1 cellular context compared by ENCODE assay signal in the genomic region with DNA sequence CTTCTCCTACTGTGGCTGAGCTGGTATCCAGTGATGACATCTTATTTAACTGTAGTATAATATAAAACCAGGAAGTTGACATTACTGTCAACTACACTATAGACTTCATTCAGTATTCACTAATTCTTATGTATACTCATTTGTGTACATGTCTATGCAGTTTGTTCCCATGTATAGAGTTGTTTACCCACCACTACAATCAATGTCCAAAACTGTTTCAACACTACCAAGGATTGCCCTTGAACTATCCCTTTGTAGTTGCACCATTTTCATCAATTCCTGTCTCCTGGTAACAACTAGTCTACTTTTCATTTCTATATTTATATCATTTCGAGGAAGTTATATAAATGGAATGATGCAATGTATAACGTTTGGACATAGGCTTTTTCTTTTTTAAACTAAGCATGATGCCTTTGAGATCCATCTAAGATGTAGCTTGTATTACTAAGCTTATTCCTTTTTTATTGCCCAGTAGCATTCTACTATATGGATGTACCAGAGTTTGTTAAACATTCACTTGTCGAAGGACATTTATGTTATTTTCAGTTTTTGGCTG.
A peak's percentile ranks its signal among the peaks of the same experiment; 100 is the strongest.
TF ChIP-seq lines count a peak whose summit lies in the region.

No MANE protein-coding gene starts in this region.

TF ChIP-seq in HepG2, 621 proteins besides CTCF, POLR2A, EP300 and RAD21 (continued from another document and continues in another):
- TF ChIP-seq ZNF784 (CRISPR knock-in tag; IDR thresholded peaks at IDR 0.05; ENCODE audit: borderline replicate concordance), result no peak
- TF ChIP-seq MIER3 (CRISPR knock-in tag; IDR thresholded peaks at IDR 0.05; ENCODE audit: borderline replicate concordance), result peak; percentile 92; the same call in 1 of the 2 replicates
- TF ChIP-seq, protein P1, sequence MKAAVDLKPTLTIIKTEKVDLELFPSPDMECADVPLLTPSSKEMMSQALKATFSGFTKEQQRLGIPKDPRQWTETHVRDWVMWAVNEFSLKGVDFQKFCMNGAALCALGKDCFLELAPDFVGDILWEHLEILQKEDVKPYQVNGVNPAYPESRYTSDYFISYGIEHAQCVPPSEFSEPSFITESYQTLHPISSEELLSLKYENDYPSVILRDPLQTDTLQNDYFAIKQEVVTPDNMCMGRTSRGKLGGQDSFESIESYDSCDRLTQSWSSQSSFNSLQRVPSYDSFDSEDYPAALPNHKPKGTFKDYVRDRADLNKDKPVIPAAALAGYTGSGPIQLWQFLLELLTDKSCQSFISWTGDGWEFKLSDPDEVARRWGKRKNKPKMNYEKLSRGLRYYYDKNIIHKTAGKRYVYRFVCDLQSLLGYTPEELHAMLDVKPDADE (CRISPR knock-in tag; IDR thresholded peaks at IDR 0.05), result no peak
- no peak for TF ChIP-seq ZFP90 (CRISPR knock-in tag; IDR thresholded peaks at IDR 0.05; ENCODE audit: borderline replicate concordance)
- TF ChIP-seq GRHL1 (CRISPR knock-in tag; conservative IDR thresholded peaks at IDR 0.05), result no peak
- no peak for TF ChIP-seq ZNF704 (CRISPR knock-in tag; IDR thresholded peaks at IDR 0.05; ENCODE audit: borderline replicate concordance)
- no peak for TF ChIP-seq PAX8 (CRISPR knock-in tag; IDR thresholded peaks at IDR 0.05; ENCODE audit: borderline replicate concordance)
- no peak for TF ChIP-seq RFXANK (CRISPR knock-in tag; IDR thresholded peaks at IDR 0.05)
- TF ChIP-seq ZNF230 (CRISPR knock-in tag; IDR thresholded peaks at IDR 0.05), result no peak
- peak; percentile 74 for TF ChIP-seq SAP130 (CRISPR knock-in tag; IDR thresholded peaks at IDR 0.05; ENCODE audit: low read depth)
- TF ChIP-seq AKAP8 (CRISPR knock-in tag; IDR thresholded peaks at IDR 0.05), result no peak
- TF ChIP-seq NCOA2 (CRISPR knock-in tag; IDR thresholded peaks at IDR 0.05), result peak; percentile 91
- TF ChIP-seq DNMT3B (CRISPR knock-in tag; conservative IDR thresholded peaks at IDR 0.05), result no peak
- TF ChIP-seq KLF12 (CRISPR knock-in tag; IDR thresholded peaks at IDR 0.05; ENCODE audit: borderline replicate concordance), result no peak
- peak; percentile 68; the same call in 1 of the 2 replicates for TF ChIP-seq ZBTB20 (CRISPR knock-in tag; IDR thresholded peaks at IDR 0.05; ENCODE audit: borderline replicate concordance, low read depth)
- TF ChIP-seq ATF3 (CRISPR knock-in tag; IDR thresholded peaks at IDR 0.05), result no peak
- no peak for TF ChIP-seq ZNF563 (CRISPR knock-in tag; IDR thresholded peaks at IDR 0.05)
- TF ChIP-seq, protein P2, sequence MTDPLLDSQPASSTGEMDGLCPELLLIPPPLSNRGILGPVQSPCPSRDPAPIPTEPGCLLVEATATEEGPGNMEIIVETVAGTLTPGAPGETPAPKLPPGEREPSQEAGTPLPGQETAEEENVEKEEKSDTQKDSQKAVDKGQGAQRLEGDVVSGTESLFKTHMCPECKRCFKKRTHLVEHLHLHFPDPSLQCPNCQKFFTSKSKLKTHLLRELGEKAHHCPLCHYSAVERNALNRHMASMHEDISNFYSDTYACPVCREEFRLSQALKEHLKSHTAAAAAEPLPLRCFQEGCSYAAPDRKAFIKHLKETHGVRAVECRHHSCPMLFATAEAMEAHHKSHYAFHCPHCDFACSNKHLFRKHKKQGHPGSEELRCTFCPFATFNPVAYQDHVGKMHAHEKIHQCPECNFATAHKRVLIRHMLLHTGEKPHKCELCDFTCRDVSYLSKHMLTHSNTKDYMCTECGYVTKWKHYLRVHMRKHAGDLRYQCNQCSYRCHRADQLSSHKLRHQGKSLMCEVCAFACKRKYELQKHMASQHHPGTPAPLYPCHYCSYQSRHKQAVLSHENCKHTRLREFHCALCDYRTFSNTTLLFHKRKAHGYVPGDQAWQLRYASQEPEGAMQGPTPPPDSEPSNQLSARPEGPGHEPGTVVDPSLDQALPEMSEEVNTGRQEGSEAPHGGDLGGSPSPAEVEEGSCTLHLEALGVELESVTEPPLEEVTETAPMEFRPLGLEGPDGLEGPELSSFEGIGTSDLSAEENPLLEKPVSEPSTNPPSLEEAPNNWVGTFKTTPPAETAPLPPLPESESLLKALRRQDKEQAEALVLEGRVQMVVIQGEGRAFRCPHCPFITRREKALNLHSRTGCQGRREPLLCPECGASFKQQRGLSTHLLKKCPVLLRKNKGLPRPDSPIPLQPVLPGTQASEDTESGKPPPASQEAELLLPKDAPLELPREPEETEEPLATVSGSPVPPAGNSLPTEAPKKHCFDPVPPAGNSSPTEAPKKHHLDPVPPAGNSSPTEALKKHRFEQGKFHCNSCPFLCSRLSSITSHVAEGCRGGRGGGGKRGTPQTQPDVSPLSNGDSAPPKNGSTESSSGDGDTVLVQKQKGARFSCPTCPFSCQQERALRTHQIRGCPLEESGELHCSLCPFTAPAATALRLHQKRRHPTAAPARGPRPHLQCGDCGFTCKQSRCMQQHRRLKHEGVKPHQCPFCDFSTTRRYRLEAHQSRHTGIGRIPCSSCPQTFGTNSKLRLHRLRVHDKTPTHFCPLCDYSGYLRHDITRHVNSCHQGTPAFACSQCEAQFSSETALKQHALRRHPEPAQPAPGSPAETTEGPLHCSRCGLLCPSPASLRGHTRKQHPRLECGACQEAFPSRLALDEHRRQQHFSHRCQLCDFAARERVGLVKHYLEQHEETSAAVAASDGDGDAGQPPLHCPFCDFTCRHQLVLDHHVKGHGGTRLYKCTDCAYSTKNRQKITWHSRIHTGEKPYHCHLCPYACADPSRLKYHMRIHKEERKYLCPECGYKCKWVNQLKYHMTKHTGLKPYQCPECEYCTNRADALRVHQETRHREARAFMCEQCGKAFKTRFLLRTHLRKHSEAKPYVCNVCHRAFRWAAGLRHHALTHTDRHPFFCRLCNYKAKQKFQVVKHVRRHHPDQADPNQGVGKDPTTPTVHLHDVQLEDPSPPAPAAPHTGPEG (CRISPR knock-in tag; IDR thresholded peaks at IDR 0.05), result no peak
- no peak; the same call in 1 of the 2 replicates for TF ChIP-seq SMYD3 (CRISPR knock-in tag; IDR thresholded peaks at IDR 0.05)
- TF ChIP-seq NAIF1 (CRISPR knock-in tag; IDR thresholded peaks at IDR 0.05; ENCODE audit: borderline replicate concordance), result no peak
- peak; percentile 90; the same call in 1 of the 2 replicates for TF ChIP-seq FOXJ3 (CRISPR knock-in tag; IDR thresholded peaks at IDR 0.05; ENCODE audit: borderline replicate concordance)
- peak; percentile 84; the same call in 1 of the 2 replicates for TF ChIP-seq AHDC1 (CRISPR knock-in tag; IDR thresholded peaks at IDR 0.05; ENCODE audit: borderline replicate concordance)
- no peak for TF ChIP-seq NFE2L2 (IDR thresholded peaks at IDR 0.05; ENCODE audit: low read length)
- TF ChIP-seq NR1H2 (CRISPR knock-in tag; IDR thresholded peaks at IDR 0.05; ENCODE audit: borderline replicate concordance, low read depth), result no peak
- peak; percentile 93 for TF ChIP-seq FOXA1 (IDR thresholded peaks at IDR 0.05)
- peak; percentile 88 for TF ChIP-seq FOXA1 (CRISPR knock-in tag; IDR thresholded peaks at IDR 0.05)
- no peak for TF ChIP-seq JARID2 (CRISPR knock-in tag; IDR thresholded peaks at IDR 0.05; ENCODE audit: insufficient replicate concordance)
- TF ChIP-seq, protein P3, sequence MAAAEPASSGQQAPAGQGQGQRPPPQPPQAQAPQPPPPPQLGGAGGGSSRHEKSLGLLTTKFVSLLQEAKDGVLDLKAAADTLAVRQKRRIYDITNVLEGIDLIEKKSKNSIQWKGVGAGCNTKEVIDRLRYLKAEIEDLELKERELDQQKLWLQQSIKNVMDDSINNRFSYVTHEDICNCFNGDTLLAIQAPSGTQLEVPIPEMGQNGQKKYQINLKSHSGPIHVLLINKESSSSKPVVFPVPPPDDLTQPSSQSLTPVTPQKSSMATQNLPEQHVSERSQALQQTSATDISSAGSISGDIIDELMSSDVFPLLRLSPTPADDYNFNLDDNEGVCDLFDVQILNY (CRISPR knock-in tag; conservative IDR thresholded peaks at IDR 0.05), result no peak
- no peak; the same call in 1 of the 2 replicates for TF ChIP-seq ZNF556 (CRISPR knock-in tag; IDR thresholded peaks at IDR 0.05; ENCODE audit: borderline replicate concordance)
- TF ChIP-seq GPN1 (CRISPR knock-in tag; IDR thresholded peaks at IDR 0.05; ENCODE audit: borderline replicate concordance), result no peak
- no peak for TF ChIP-seq KLF11 (CRISPR knock-in tag; IDR thresholded peaks at IDR 0.05)
- no peak for TF ChIP-seq ZSCAN22 (CRISPR knock-in tag; IDR thresholded peaks at IDR 0.05)
- no peak for TF ChIP-seq ZNF337 (CRISPR knock-in tag; IDR thresholded peaks at IDR 0.05; ENCODE audit: borderline replicate concordance, low read depth)
- peak; percentile 48; the same call in 1 of the 2 replicates for TF ChIP-seq ATF1 (CRISPR knock-in tag; IDR thresholded peaks at IDR 0.05)
- TF ChIP-seq TSC22D2 (CRISPR knock-in tag; IDR thresholded peaks at IDR 0.05; ENCODE audit: borderline replicate concordance), result no peak
- TF ChIP-seq ZNF510 (CRISPR knock-in tag; IDR thresholded peaks at IDR 0.05; ENCODE audit: low read depth), result no peak
- no peak for TF ChIP-seq SMAD1 (CRISPR knock-in tag; IDR thresholded peaks at IDR 0.05; ENCODE audit: borderline replicate concordance, low read depth)
- no peak for TF ChIP-seq YY1 (IDR thresholded peaks at IDR 0.05; ENCODE audit: insufficient read depth, insufficient replicate concordance, low read depth, low read length)
- TF ChIP-seq ZNF274 (CRISPR knock-in tag; IDR thresholded peaks at IDR 0.05), result no peak
- TF ChIP-seq FOXM1 (CRISPR knock-in tag; IDR thresholded peaks at IDR 0.05), result no peak
- TF ChIP-seq ZFP37 (CRISPR knock-in tag; IDR thresholded peaks at IDR 0.05; ENCODE audit: borderline replicate concordance), result no peak
- no peak for TF ChIP-seq GPBP1L1 (CRISPR knock-in tag; IDR thresholded peaks at IDR 0.05)
